In the genomic region with DNA sequence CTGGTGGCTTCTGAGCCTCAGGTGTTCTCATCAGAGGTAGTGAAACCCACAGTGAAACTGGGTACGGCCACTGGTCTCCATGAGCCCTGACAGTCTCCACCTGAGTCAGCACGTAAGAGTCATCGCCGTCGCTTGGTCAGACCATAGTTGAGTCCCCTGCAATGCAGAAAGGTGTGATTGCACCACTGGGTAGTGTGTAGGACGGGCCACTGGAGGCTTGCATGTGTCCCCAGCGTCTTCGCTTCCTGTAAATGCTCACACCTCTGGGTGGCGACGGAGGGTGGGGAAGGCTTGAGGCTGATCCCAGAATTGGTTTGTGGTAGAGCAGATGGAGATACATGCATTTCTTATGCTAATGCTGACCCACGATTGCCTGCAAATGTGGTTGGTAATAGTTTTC, we compare ENCODE assay signal across 19 cellular contexts.
DNase-seq lines count a peak whose midpoint lies in the region; ATAC-seq lines count a peak whose summit lies in the region.
"Had no signal": no experiment of that assay in that cellular context is flagged by ENCODE, and none has a peak within 500 bp of the region (broad histone marks: within the 10 kb centered on the region; RNA-seq: fewer than 3 reads in every experiment).

No MANE protein-coding gene starts in this region.

- DNase-seq in NCI-H187 (lab: John Stamatoyannopoulos, UW) (peak; percentile 48 to 64), NCI-H187 treated with DMSO at 0.1 percent for 48 hours (lab: John Stamatoyannopoulos, UW) (no peak), HuH-7.5 (ENCODE audit: low spot score) (no peak)
- DNase-seq in central memory CD8-positive, alpha-beta T cell (ENCODE audit: low spot score in 2 of 2): no peak
- DNase-seq in stimulated activated effector memory CD8-positive, alpha-beta T cell treated with anti-CD3 and anti-CD28 coated beads, Interleukin-12 subunit alpha, Interleukin-12 subunit beta, amount 100 ng/mL, for 72 hours (ENCODE audit: low spot score in 2 of 2): no peak
- DNase-seq: 8988T; activated CD4-positive, alpha-beta T cell treated with anti-CD3 and anti-CD28 coated beads for 1 hour; cortex of kidney; NCI-H1436 treated with DMSO at 0.1 percent for 48 hours; nephron progenitor cell; upper lobe of right lung had no signal

- peaks cover 5% of the 10 kb centered on the region for H3K36me3 Mint-ChIP-seq in central memory CD8-positive, alpha-beta T cell (ENCODE audit: insufficient read depth)
- peaks cover 24% of the 10 kb centered on the region for H3K36me3 Mint-ChIP-seq in stimulated activated effector memory CD8-positive, alpha-beta T cell treated with anti-CD3 and anti-CD28 coated beads, Interleukin-12 subunit alpha, Interleukin-12 subunit beta, amount 100 ng/mL, for 72 hours
- H3K36me3 Mint-ChIP-seq: memory B cell had no signal

- peaks cover 31% of the 10 kb centered on the region for H3K4me1 Mint-ChIP-seq in central memory CD8-positive, alpha-beta T cell
- peaks cover 30% of the 10 kb centered on the region for H3K4me1 Mint-ChIP-seq in stimulated activated effector memory CD8-positive, alpha-beta T cell treated with anti-CD3 and anti-CD28 coated beads, Interleukin-12 subunit alpha, Interleukin-12 subunit beta, amount 100 ng/mL, for 72 hours
- H3K4me1 Mint-ChIP-seq: activated T-helper 17 cell treated with anti-CD3 and anti-CD28 coated beads, Interleukin-2, amount 50 U/mL, for 72 hours; B cell had no signal

- H3K27ac Mint-ChIP-seq in central memory CD8-positive, alpha-beta T cell (ENCODE audit: low read depth): no peak overlapping the region
- no peak overlapping the region for H3K27ac Mint-ChIP-seq in stimulated activated effector memory CD8-positive, alpha-beta T cell treated with anti-CD3 and anti-CD28 coated beads, Interleukin-12 subunit alpha, Interleukin-12 subunit beta, amount 100 ng/mL, for 72 hours
- H3K27ac Mint-ChIP-seq: activated naive CD8-positive, alpha-beta T cell treated with anti-CD3 and anti-CD28 coated beads for 36 hours; activated T-helper 17 cell treated with anti-CD3 and anti-CD28 coated beads, Interleukin-2, amount 50 U/mL, for 72 hours; B cell; memory B cell; nephron progenitor cell had no signal

- H3K4me3 Mint-ChIP-seq in central memory CD8-positive, alpha-beta T cell: peak overlapping the region; percentile 33
- H3K4me3 Mint-ChIP-seq in stimulated activated effector memory CD8-positive, alpha-beta T cell treated with anti-CD3 and anti-CD28 coated beads, Interleukin-12 subunit alpha, Interleukin-12 subunit beta, amount 100 ng/mL, for 72 hours: no peak overlapping the region
- H3K4me3 Mint-ChIP-seq: activated naive CD8-positive, alpha-beta T cell treated with anti-CD3 and anti-CD28 coated beads for 36 hours; activated T-helper 17 cell treated with anti-CD3 and anti-CD28 coated beads, Interleukin-2, amount 50 U/mL, for 72 hours; B cell; memory B cell; nephron progenitor cell had no signal

- peaks cover 52% of the 10 kb centered on the region for H3K27me3 Mint-ChIP-seq in central memory CD8-positive, alpha-beta T cell

- ATAC-seq in HG02798 (IDR thresholded peaks at IDR 0.05; ENCODE audit: poor library complexity, unreplicated experiment): peak; percentile 67
- no peak for ATAC-seq in central memory CD8-positive, alpha-beta T cell (replicated peaks; ENCODE audit: extremely low read depth, poor library complexity, severe bottlenecking)
- ATAC-seq in stimulated activated effector memory CD8-positive, alpha-beta T cell treated with anti-CD3 and anti-CD28 coated beads, Interleukin-12 subunit alpha, Interleukin-12 subunit beta, amount 100 ng/mL, for 72 hours: peak; percentile 45
- ATAC-seq in GM18861 (IDR thresholded peaks at IDR 0.05; ENCODE audit: unreplicated experiment): no peak
- ATAC-seq in GM18498 (IDR thresholded peaks at IDR 0.05; ENCODE audit: unreplicated experiment): no peak
- ATAC-seq: body of pancreas had no signal

- H3K9me3 Mint-ChIP-seq in central memory CD8-positive, alpha-beta T cell: no peaks in the 10 kb centered on the region
- H3K9me3 Mint-ChIP-seq in stimulated activated effector memory CD8-positive, alpha-beta T cell treated with anti-CD3 and anti-CD28 coated beads, Interleukin-12 subunit alpha, Interleukin-12 subunit beta, amount 100 ng/mL, for 72 hours: no peaks in the 10 kb centered on the region
- H3K9me3 Mint-ChIP-seq: activated naive CD8-positive, alpha-beta T cell treated with anti-CD3 and anti-CD28 coated beads for 36 hours; activated T-helper 17 cell treated with anti-CD3 and anti-CD28 coated beads, Interleukin-2, amount 50 U/mL, for 72 hours; memory B cell; nephron progenitor cell had no signal

Comparison
In these comparisons a context has a peak if more than half of its experiments do, and no peak if none do; other contexts are left out.
1. DNase-seq: peak in NCI-H187 (2 of 2); none in NCI-H187 treated with DMSO at 0.1 percent for 48 hours (single experiment), central memory CD8-positive, alpha-beta T cell (0 of 2), stimulated activated effector memory CD8-positive, alpha-beta T cell treated with anti-CD3 and anti-CD28 coated beads, Interleukin-12 subunit alpha, Interleukin-12 subunit beta, amount 100 ng/mL, for 72 hours (0 of 2) and HuH-7.5 (single experiment).
2. ATAC-seq: peak in HG02798 (single experiment) and stimulated activated effector memory CD8-positive, alpha-beta T cell treated with anti-CD3 and anti-CD28 coated beads, Interleukin-12 subunit alpha, Interleukin-12 subunit beta, amount 100 ng/mL, for 72 hours (single experiment); none in central memory CD8-positive, alpha-beta T cell (single experiment), GM18861 (single experiment) and GM18498 (single experiment).